21 cellular contexts compared by ENCODE assay signal in genomic region chr3:153001428-153001827, GRCh38.
"Had no signal": no experiment of that assay in that cellular context is flagged by ENCODE, and none has a peak within 500 bp of the region (broad histone marks: within the 10 kb centered on the region; RNA-seq: fewer than 3 reads in every experiment).

No MANE protein-coding gene starts in this region.

- H3K27me3 Mint-ChIP-seq: stimulated activated naive CD8-positive, alpha-beta T cell treated with anti-CD3 and anti-CD28 coated beads, Interleukin-15, amount 100 ng/mL, for 72 hours had no signal

- H3K9me3 ChIP-seq: gastrocnemius medialis, heart right ventricle, left lung, lower lobe of right lung, sigmoid colon, testis, tibial nerve, upper lobe of right lung, vagina had no signal

- DNase-seq: cortex of kidney; dorsolateral prefrontal cortex; effector CD8-positive, alpha-beta T cell; gastrocnemius medialis; heart right ventricle; hypothalamus; islet precursor cell; left lung; lower lobe of right lung; naive thymus-derived CD8-positive, alpha-beta T cell; posterior cingulate gyrus; sigmoid colon; stimulated activated CD4-positive, alpha-beta T cell treated with anti-CD3 and anti-CD28 coated beads, Interleukin-2, amount 100 ng/mL, for 24 hours; stimulated activated CD4-positive, alpha-beta T cell treated with anti-CD3 and anti-CD28 coated beads, Interleukin-4, amount 100 ng/mL, for 4 hours; stimulated activated naive B cell treated with anti-CD40 and anti-IgM and Interleukin-4, amounts not matched to agents 10 μg/mL and 1 μg/mL and 100 μg/mL, for 72 hours; stimulated activated naive CD8-positive, alpha-beta T cell treated with anti-CD3 and anti-CD28 coated beads, Interleukin-15, amount 100 ng/mL, for 72 hours; testis; upper lobe of right lung had no signal

- H3K4me1 ChIP-seq: gastrocnemius medialis, heart right ventricle, left lung, lower lobe of right lung, sigmoid colon, testis, tibial nerve, upper lobe of right lung, vagina had no signal

- H3K36me3 Mint-ChIP-seq: naive thymus-derived CD8-positive, alpha-beta T cell; stimulated activated naive B cell treated with anti-CD40 and anti-IgM and Interleukin-4, amounts not matched to agents 10 μg/mL and 1 μg/mL and 100 μg/mL, for 72 hours had no signal

- H3K27me3 ChIP-seq: dorsolateral prefrontal cortex, gastrocnemius medialis, heart right ventricle, left lung, sigmoid colon, testis, tibial nerve, upper lobe of right lung, vagina had no signal

- H3K36me3 ChIP-seq: gastrocnemius medialis, heart right ventricle, left lung, lower lobe of right lung, sigmoid colon, tibial nerve, upper lobe of right lung, vagina had no signal

- H3K4me3 ChIP-seq: dorsolateral prefrontal cortex, gastrocnemius medialis, heart right ventricle, left lung, lower lobe of right lung, sigmoid colon, skin epidermis, testis, tibial nerve, upper lobe of right lung, vagina had no signal

- ATAC-seq: gastrocnemius medialis; heart right ventricle; left lung; lower lobe of right lung; naive thymus-derived CD8-positive, alpha-beta T cell; stimulated activated naive B cell treated with anti-CD40 and anti-IgM and Interleukin-4, amounts not matched to agents 10 μg/mL and 1 μg/mL and 100 μg/mL, for 72 hours; stimulated activated naive CD8-positive, alpha-beta T cell treated with anti-CD3 and anti-CD28 coated beads, Interleukin-15, amount 100 ng/mL, for 72 hours; upper lobe of right lung had no signal

- H3K9me3 Mint-ChIP-seq: naive thymus-derived CD8-positive, alpha-beta T cell; stimulated activated naive B cell treated with anti-CD40 and anti-IgM and Interleukin-4, amounts not matched to agents 10 μg/mL and 1 μg/mL and 100 μg/mL, for 72 hours; stimulated activated naive CD8-positive, alpha-beta T cell treated with anti-CD3 and anti-CD28 coated beads, Interleukin-15, amount 100 ng/mL, for 72 hours had no signal

- H3K27ac ChIP-seq: dorsolateral prefrontal cortex, gastrocnemius medialis, heart right ventricle, left lung, lower lobe of right lung, sigmoid colon, skin epidermis, testis, tibial nerve, upper lobe of right lung, vagina had no signal

- H3K4me1 Mint-ChIP-seq: naive thymus-derived CD8-positive, alpha-beta T cell; stimulated activated naive B cell treated with anti-CD40 and anti-IgM and Interleukin-4, amounts not matched to agents 10 μg/mL and 1 μg/mL and 100 μg/mL, for 72 hours; stimulated activated naive CD8-positive, alpha-beta T cell treated with anti-CD3 and anti-CD28 coated beads, Interleukin-15, amount 100 ng/mL, for 72 hours had no signal

- H3K4me3 Mint-ChIP-seq: naive thymus-derived CD8-positive, alpha-beta T cell; stimulated activated naive B cell treated with anti-CD40 and anti-IgM and Interleukin-4, amounts not matched to agents 10 μg/mL and 1 μg/mL and 100 μg/mL, for 72 hours; stimulated activated naive CD8-positive, alpha-beta T cell treated with anti-CD3 and anti-CD28 coated beads, Interleukin-15, amount 100 ng/mL, for 72 hours had no signal

- H3K27ac Mint-ChIP-seq: naive thymus-derived CD8-positive, alpha-beta T cell; stimulated activated naive B cell treated with anti-CD40 and anti-IgM and Interleukin-4, amounts not matched to agents 10 μg/mL and 1 μg/mL and 100 μg/mL, for 72 hours; stimulated activated naive CD8-positive, alpha-beta T cell treated with anti-CD3 and anti-CD28 coated beads, Interleukin-15, amount 100 ng/mL, for 72 hours had no signal
